Comparison of ENCODE assay signal across 16 cellular contexts in the genomic region with DNA sequence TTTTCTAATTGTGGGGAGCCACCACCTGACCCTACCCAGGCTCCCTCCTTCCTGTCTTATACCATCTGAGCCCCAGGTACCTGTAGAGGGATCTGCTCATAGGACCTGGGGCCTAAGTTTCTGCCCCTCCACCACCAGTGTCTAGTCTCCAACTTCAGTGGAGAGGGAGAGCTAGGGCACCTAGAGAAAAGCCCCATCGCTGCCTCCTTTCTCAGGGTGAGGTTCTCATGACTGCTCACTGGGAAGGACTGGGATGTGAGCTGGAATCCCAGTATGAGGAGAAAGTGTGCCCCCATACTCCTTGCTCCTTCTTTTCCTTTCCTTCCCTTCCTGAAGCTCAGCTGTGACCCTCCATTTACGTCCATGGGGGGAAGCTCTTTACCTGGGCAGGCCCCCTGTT.
A peak's percentile ranks its signal among the peaks of the same experiment; 100 is the strongest.
DNase-seq lines count a peak whose midpoint lies in the region; ATAC-seq and TF ChIP-seq lines count a peak whose summit lies in the region.
"Had no signal": no experiment of that assay in that cellular context is flagged by ENCODE, and none has a peak within 500 bp of the region (broad histone marks: within the 10 kb centered on the region; RNA-seq: fewer than 3 reads in every experiment).

No MANE protein-coding gene starts in this region.

- no peaks in the 10 kb centered on the region for H3K4me1 ChIP-seq in DND-41 (ENCODE audit: insufficient read depth, low read length)
- H3K4me1 ChIP-seq: A549, HAP-1 had no signal

- TF ChIP-seq CTCF in DND-41 (IDR thresholded peaks at IDR 0.05; ENCODE audit: borderline replicate concordance, extremely low read depth, low read length, poor library complexity, severe bottlenecking) = no peak

- H3K79me2 ChIP-seq in DND-41 (ENCODE audit: insufficient read depth, low read length) = no peaks in the 10 kb centered on the region

- intact Hi-C loops in sciatic nerve (cut with DNase I) = no loop called here

- ATAC-seq in DND-41 (ENCODE audit: insufficient read depth, low read depth) (no peak), sciatic nerve (no peak), GM18870 (IDR thresholded peaks at IDR 0.05; ENCODE audit: unreplicated experiment) (no peak)
- ATAC-seq: A549; CD8-positive, alpha-beta T cell; GM12878; GM23338 had no signal

- POLR2A ChIA-PET in HEK293T (lab: Yijun Ruan, JAX) = no interaction called here

- no peak overlapping the region for H2AFZ ChIP-seq in DND-41 (ENCODE audit: low read depth, low read length)
- H2AFZ ChIP-seq: GM23338 had no signal

- H3K4me2 ChIP-seq in DND-41 (ENCODE audit: insufficient read depth, low read length) = no peak overlapping the region
- H3K4me2 ChIP-seq: A549, GM23338 had no signal

- H3K36me3 ChIP-seq in DND-41 (ENCODE audit: insufficient read depth, low read length) = no peaks in the 10 kb centered on the region
- H3K36me3 ChIP-seq: HAP-1 had no signal

- DNase-seq in DND-41 (peak; percentile 2), HEK293T (ENCODE audit: extremely low spot score) (peak; percentile 1), iPS-NIHi7 (ENCODE audit: extremely low spot score) (peak; percentile 3), sciatic nerve (ENCODE audit: low spot score) (peak; percentile 10), NCI-H2107 treated with DMSO at 0.1 percent for 48 hours (lab: John Stamatoyannopoulos, UW; ENCODE audit: unreplicated experiment) (no peak), NCI-H524 (lab: John Stamatoyannopoulos, UW) (no peak), NCI-H2029 (lab: John Stamatoyannopoulos, UW) (no peak)
- DNase-seq: COR-L47, DMS153, HFFc6 had no signal

- CTCF ChIA-PET in HEK293T (lab: Yijun Ruan, JAX) = no interaction called here

- no peaks in the 10 kb centered on the region for H3K9me3 ChIP-seq in DND-41 (ENCODE audit: insufficient read depth, low read length, severe bottlenecking)
- H3K9me3 ChIP-seq: A549, HAP-1 had no signal

- no peak overlapping the region for H3K9ac ChIP-seq in DND-41 (ENCODE audit: low read depth, low read length)

- H3K27me3 ChIP-seq in DND-41 (ENCODE audit: insufficient read depth, low read length, poor library complexity) = no peaks in the 10 kb centered on the region

- H3K27ac ChIP-seq in DND-41 (ENCODE audit: low read length) = no peak overlapping the region
- H3K27ac ChIP-seq: A549 had no signal

- no peak overlapping the region for H3K4me3 ChIP-seq in DND-41 (ENCODE audit: low read depth in 1 of 2, low read length in 2 of 2)
- H3K4me3 ChIP-seq: A549, GM12878, GM23338, HAP-1 had no signal

- no peaks in the 10 kb centered on the region for H4K20me1 ChIP-seq in DND-41 (ENCODE audit: insufficient read depth, low read length)

TF ChIP-seq in HEK293T, 16 proteins besides CTCF, POLR2A, EP300 and RAD21:
- TF ChIP-seq, protein P1, sequence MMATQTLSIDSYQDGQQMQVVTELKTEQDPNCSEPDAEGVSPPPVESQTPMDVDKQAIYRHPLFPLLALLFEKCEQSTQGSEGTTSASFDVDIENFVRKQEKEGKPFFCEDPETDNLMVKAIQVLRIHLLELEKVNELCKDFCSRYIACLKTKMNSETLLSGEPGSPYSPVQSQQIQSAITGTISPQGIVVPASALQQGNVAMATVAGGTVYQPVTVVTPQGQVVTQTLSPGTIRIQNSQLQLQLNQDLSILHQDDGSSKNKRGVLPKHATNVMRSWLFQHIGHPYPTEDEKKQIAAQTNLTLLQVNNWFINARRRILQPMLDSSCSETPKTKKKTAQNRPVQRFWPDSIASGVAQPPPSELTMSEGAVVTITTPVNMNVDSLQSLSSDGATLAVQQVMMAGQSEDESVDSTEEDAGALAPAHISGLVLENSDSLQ (IDR thresholded peaks at IDR 0.05) = no peak
- TF ChIP-seq LEF1 (IDR thresholded peaks at IDR 0.05; ENCODE audit: borderline replicate concordance) = no peak
- TF ChIP-seq L3MBTL2 (conservative IDR thresholded peaks at IDR 0.05) = no peak
- no peak for TF ChIP-seq FOXK2 (IDR thresholded peaks at IDR 0.05)
- no peak for TF ChIP-seq HDGF (IDR thresholded peaks at IDR 0.05; ENCODE audit: borderline replicate concordance)
- TF ChIP-seq FOXM1 (IDR thresholded peaks at IDR 0.05; ENCODE audit: borderline replicate concordance) = no peak
- no peak for TF ChIP-seq FOXA1 (IDR thresholded peaks at IDR 0.05)
- TF ChIP-seq ARNT (IDR thresholded peaks at IDR 0.05) = no peak
- TF ChIP-seq SP1 (IDR thresholded peaks at IDR 0.05) = no peak
- no peak for TF ChIP-seq SUZ12 (IDR thresholded peaks at IDR 0.05)
- TF ChIP-seq BHLHE40 (IDR thresholded peaks at IDR 0.05; ENCODE audit: borderline replicate concordance) = no peak
- TF ChIP-seq CTBP1 (IDR thresholded peaks at IDR 0.05; ENCODE audit: borderline replicate concordance) = no peak
- TF ChIP-seq NFRKB (IDR thresholded peaks at IDR 0.05) = no peak
- no peak for TF ChIP-seq ELF4 (IDR thresholded peaks at IDR 0.05)

Comparison
In these comparisons a context has a peak if more than half of its experiments do, and no peak if none do; other contexts are left out.
1. DNase-seq: peak in DND-41 (single experiment), HEK293T (single experiment), iPS-NIHi7 (single experiment) and sciatic nerve (single experiment); none in NCI-H2107 treated with DMSO at 0.1 percent for 48 hours (single experiment), NCI-H524 (0 of 2) and NCI-H2029 (single experiment).